ENCODE assay signal across 21 cellular contexts in the genomic region with DNA sequence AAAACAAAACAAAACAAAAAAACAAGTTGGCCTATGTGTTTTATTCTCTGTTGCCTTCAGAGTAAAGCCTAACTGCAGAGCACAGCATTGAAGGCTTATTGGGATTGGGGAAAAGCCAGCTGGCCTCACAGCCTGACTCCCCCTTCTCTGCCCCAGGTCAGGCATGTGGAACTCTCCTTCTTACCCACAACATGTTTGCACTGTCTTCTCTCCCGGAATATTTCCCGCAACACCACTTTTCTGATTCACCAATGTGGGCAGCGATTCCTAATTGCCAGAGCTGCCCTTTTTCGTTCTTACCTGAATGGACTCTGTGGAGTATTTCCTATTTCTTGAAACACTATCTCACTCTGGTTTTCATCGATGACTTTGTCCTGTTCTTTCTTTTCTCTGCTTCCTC.
"Had no signal": no experiment of that assay in that cellular context is flagged by ENCODE, and none has a peak within 500 bp of the region (broad histone marks: within the 10 kb centered on the region; RNA-seq: fewer than 3 reads in every experiment).

No MANE protein-coding gene starts in this region.

- H3K27me3 ChIP-seq: dorsolateral prefrontal cortex, gastrocnemius medialis, pancreas, right lobe of liver, testis, transverse colon had no signal

- H3K4me1 ChIP-seq: prostate gland had no signal

- H3K27ac ChIP-seq: dorsolateral prefrontal cortex, gastrocnemius medialis, pancreas, prostate gland, right lobe of liver, testis, transverse colon had no signal

- H3K27ac Mint-ChIP-seq: immature natural killer cell; mesothelial cell of epicardium; natural killer cell; stimulated activated effector memory CD8-positive, alpha-beta T cell treated with anti-CD3 and anti-CD28 coated beads, Interleukin-12 subunit alpha, Interleukin-12 subunit beta, amount 100 ng/mL, for 72 hours had no signal

- H3K4me3 ChIP-seq: dorsolateral prefrontal cortex, gastrocnemius medialis, pancreas, prostate gland, right lobe of liver, testis, transverse colon had no signal

- H3K4me1 Mint-ChIP-seq: central memory CD8-positive, alpha-beta T cell had no signal

- DNase-seq: cortex of kidney; dorsolateral prefrontal cortex; effector CD8-positive, alpha-beta T cell; gastrocnemius medialis; immature natural killer cell; natural killer cell; occipital lobe; pancreas; retina; right lobe of liver; stimulated activated CD4-positive, alpha-beta T cell treated with anti-CD3 and anti-CD28 coated beads, Interleukin-4, amount 100 ng/mL, for 1 hour; stimulated activated CD8-positive, alpha-beta memory T cell treated with anti-CD3 and anti-CD28 coated beads, Interleukin-4, amount 100 ng/mL, for 48 hours; stimulated activated naive CD8-positive, alpha-beta T cell treated with anti-CD3 and anti-CD28 coated beads, Interleukin-15, Interleukin-2, amounts not matched to agents 100 U/mL and 50 U/mL, for 24 hours; testis; transverse colon had no signal

- H3K9me3 Mint-ChIP-seq: central memory CD8-positive, alpha-beta T cell; immature natural killer cell; mesothelial cell of epicardium; natural killer cell; stimulated activated effector memory CD8-positive, alpha-beta T cell treated with anti-CD3 and anti-CD28 coated beads, Interleukin-12 subunit alpha, Interleukin-12 subunit beta, amount 100 ng/mL, for 72 hours had no signal

- H3K9me3 ChIP-seq: gastrocnemius medialis, pancreas, prostate gland, right lobe of liver, testis, transverse colon had no signal

- H3K36me3 Mint-ChIP-seq: immature natural killer cell, mesothelial cell of epicardium, natural killer cell had no signal

- FAIRE-seq: keratinocyte, pancreas, urothelium cell line had no signal

- H3K36me3 ChIP-seq: gastrocnemius medialis, pancreas, prostate gland, right lobe of liver, transverse colon had no signal

- H3K4me3 Mint-ChIP-seq: central memory CD8-positive, alpha-beta T cell; immature natural killer cell; mesothelial cell of epicardium; natural killer cell; stimulated activated effector memory CD8-positive, alpha-beta T cell treated with anti-CD3 and anti-CD28 coated beads, Interleukin-12 subunit alpha, Interleukin-12 subunit beta, amount 100 ng/mL, for 72 hours had no signal
